In genomic region chr2:67854798-67855197, GRCh38 we compare ENCODE assay signal across 21 cellular contexts.
DNase-seq lines count a peak whose midpoint lies in the region; ATAC-seq and TF ChIP-seq lines count a peak whose summit lies in the region.
"Had no signal": no experiment of that assay in that cellular context is flagged by ENCODE, and none has a peak within 500 bp of the region (broad histone marks: within the 10 kb centered on the region; RNA-seq: fewer than 3 reads in every experiment).

No MANE protein-coding gene starts in this region.

- CTCF ChIA-PET in activated CD4-positive, alpha-beta T cell treated with anti-CD3 and anti-CD28 coated beads for 36 hours (lab: Charles Lee) = interaction anchor here (0.7 kb wide), 1 partner anchor 178 kb away, joined by 4 read pairs; no protein-coding TSS in a partner anchor
- CTCF ChIA-PET in HEK293 (lab: Yijun Ruan, JAX) (interaction anchor here (0.5 to 1.5 kb wide), 3 partner anchors 8 to 286 kb away, joined by 3 to 5 read pairs (median 3); no protein-coding TSS in a partner anchor), PC-9 (lab: Charles Lee) (interaction anchor here (0.7 kb wide), 1 partner anchor 499 kb away, joined by 3 read pairs; no protein-coding TSS in a partner anchor)

- no TSS peak for BruUV-seq in PC-9 (replicated peaks; lab: Mats Ljungman, UMichigan)

- H3K79me2 ChIP-seq in SU-DHL-6 (ENCODE audit: insufficient read depth, low read length) = no peaks in the 10 kb centered on the region
- no peaks in the 10 kb centered on the region for H3K79me2 ChIP-seq in PC-9 (ENCODE audit: low read depth)
- H3K79me2 ChIP-seq: parathyroid adenoma had no signal

- no peaks in the 10 kb centered on the region for H3K4me1 Mint-ChIP-seq in activated CD4-positive, alpha-beta T cell treated with anti-CD3 and anti-CD28 coated beads for 36 hours
- H3K4me1 Mint-ChIP-seq in activated CD4-positive, alpha-beta T cell treated with anti-CD3 and anti-CD28 coated beads, Interleukin-2, amount 10 ng/mL, durations not matched to agents 24 days and 14 days = no peaks in the 10 kb centered on the region

- H3K36me3 Mint-ChIP-seq in activated CD4-positive, alpha-beta T cell treated with anti-CD3 and anti-CD28 coated beads for 36 hours (ENCODE audit: low read depth) = no peaks in the 10 kb centered on the region
- H3K36me3 Mint-ChIP-seq in activated CD4-positive, alpha-beta T cell treated with anti-CD3 and anti-CD28 coated beads, Interleukin-2, amount 10 ng/mL, durations not matched to agents 24 days and 14 days (ENCODE audit: low read depth) = no peaks in the 10 kb centered on the region
- H3K36me3 Mint-ChIP-seq: CD8-positive, alpha-beta T cell had no signal

- no peak overlapping the region for H3K27ac ChIP-seq in HEK293 (ENCODE audit: extremely low read depth, low read depth, low read length)
- no peak overlapping the region for H3K27ac ChIP-seq in SU-DHL-6 (ENCODE audit: low read depth, low read length)
- H3K27ac ChIP-seq in PC-9 = no peak overlapping the region
- H3K27ac ChIP-seq: colonic mucosa, gastrocnemius medialis, parathyroid adenoma had no signal

- H2AFZ ChIP-seq in SU-DHL-6 (ENCODE audit: low read depth, low read length, severe bottlenecking) = no peak overlapping the region
- H2AFZ ChIP-seq in PC-9 = no peak overlapping the region
- H2AFZ ChIP-seq: parathyroid adenoma had no signal

- no peaks in the 10 kb centered on the region for H3K9me2 ChIP-seq in SU-DHL-6 (replicated peaks; ENCODE audit: insufficient read depth, low read length)
- H3K9me2 ChIP-seq in PC-9 (ENCODE audit: insufficient read depth) = no peaks in the 10 kb centered on the region

- H3K4me2 ChIP-seq in SU-DHL-6 (ENCODE audit: low read depth, low read length, poor library complexity, severe bottlenecking) (no peak overlapping the region), PC-9 (no peak overlapping the region)

- no peak overlapping the region for H3K9ac ChIP-seq in SU-DHL-6 (ENCODE audit: low read length)
- H3K9ac ChIP-seq: parathyroid adenoma had no signal

- TF ChIP-seq CTCF in HEK293 (tag by site-specific recombination; IDR thresholded peaks at IDR 0.05) (no peak), SU-DHL-6 (IDR thresholded peaks at IDR 0.05; ENCODE audit: insufficient read depth, low read length, poor library complexity, severe bottlenecking) (peak; percentile 12), PC-9 (conservative IDR thresholded peaks at IDR 0.05) (no peak)

- H3K27ac Mint-ChIP-seq in activated CD4-positive, alpha-beta T cell treated with anti-CD3 and anti-CD28 coated beads for 36 hours = no peak overlapping the region
- H3K27ac Mint-ChIP-seq in activated CD4-positive, alpha-beta T cell treated with anti-CD3 and anti-CD28 coated beads, Interleukin-2, amount 10 ng/mL, durations not matched to agents 24 days and 14 days = no peak overlapping the region
- H3K27ac Mint-ChIP-seq: CD8-positive, alpha-beta T cell had no signal

- H3K4me3 ChIP-seq in HEK293 (ENCODE audit: low read depth, low read length) (no peak overlapping the region), SU-DHL-6 (ENCODE audit: insufficient read depth, low read length, poor library complexity, severe bottlenecking) (no peak overlapping the region), PC-9 (no peak overlapping the region)
- H3K4me3 ChIP-seq: colonic mucosa, gastrocnemius medialis had no signal

- DNase-seq in activated CD4-positive, alpha-beta T cell treated with anti-CD3 and anti-CD28 coated beads for 36 hours = peak; percentile 9
- DNase-seq in activated CD4-positive, alpha-beta T cell treated with anti-CD3 and anti-CD28 coated beads, Interleukin-2, amount 10 ng/mL, durations not matched to agents 24 days and 14 days = no peak
- peak; percentile 19 for DNase-seq in left kidney (ENCODE audit: low read depth, low spot score)
- no peak for DNase-seq in PC-9
- no peak for DNase-seq in H4 (ENCODE audit: low spot score)
- DNase-seq in glomerular visceral epithelial cell (ENCODE audit: extremely low spot score) = no peak
- DNase-seq: ACHN; activated CD8-positive, alpha-beta memory T cell treated with anti-CD3 and anti-CD28 coated beads, Interleukin-2, amount 50 U/mL, for 4 hours; activated gamma-delta T cell treated with Interleukin-2 at 50 U/mL for 16 hours; aorta; CD8-positive, alpha-beta T cell; colonic mucosa; gastrocnemius medialis; NCI-H1436; NCI-H226; SHP77 treated with DMSO at 0.1 percent for 48 hours; stimulated activated CD4-positive, alpha-beta T cell treated with anti-CD3 and anti-CD28 coated beads, Interleukin-2, amount 100 ng/mL, for 48 hours; T-helper 2 cell had no signal

- no peaks in the 10 kb centered on the region for H3K9me3 Mint-ChIP-seq in activated CD4-positive, alpha-beta T cell treated with anti-CD3 and anti-CD28 coated beads for 36 hours (ENCODE audit: low read depth)
- no peaks in the 10 kb centered on the region for H3K9me3 Mint-ChIP-seq in activated CD4-positive, alpha-beta T cell treated with anti-CD3 and anti-CD28 coated beads, Interleukin-2, amount 10 ng/mL, durations not matched to agents 24 days and 14 days
- H3K9me3 Mint-ChIP-seq: CD8-positive, alpha-beta T cell had no signal

- ATAC-seq in activated CD4-positive, alpha-beta T cell treated with anti-CD3 and anti-CD28 coated beads for 36 hours = no peak
- ATAC-seq: CD8-positive, alpha-beta T cell; gastrocnemius medialis had no signal

- peaks cover 13% of the 10 kb centered on the region for H3K27me3 Mint-ChIP-seq in activated CD4-positive, alpha-beta T cell treated with anti-CD3 and anti-CD28 coated beads for 36 hours
- H3K27me3 Mint-ChIP-seq in activated CD4-positive, alpha-beta T cell treated with anti-CD3 and anti-CD28 coated beads, Interleukin-2, amount 10 ng/mL, durations not matched to agents 24 days and 14 days = peaks cover 3% of the 10 kb centered on the region

- H3K4me3 Mint-ChIP-seq in activated CD4-positive, alpha-beta T cell treated with anti-CD3 and anti-CD28 coated beads for 36 hours = no peak overlapping the region
- H3K4me3 Mint-ChIP-seq in activated CD4-positive, alpha-beta T cell treated with anti-CD3 and anti-CD28 coated beads, Interleukin-2, amount 10 ng/mL, durations not matched to agents 24 days and 14 days = no peak overlapping the region
- H3K4me3 Mint-ChIP-seq: CD8-positive, alpha-beta T cell had no signal

- H3K27me3 ChIP-seq in SU-DHL-6 (ENCODE audit: low read length) (no peaks in the 10 kb centered on the region), PC-9 (ENCODE audit: insufficient read depth, low read depth) (peaks cover 5% of the 10 kb centered on the region; the same call in 1 of the 2 replicates)
- H3K27me3 ChIP-seq: colonic mucosa, gastrocnemius medialis had no signal

- H3K36me3 ChIP-seq in HEK293 (ENCODE audit: control insufficient read depth in 2 of 2, insufficient read depth in 1 of 2, low read length in 2 of 2) = no peaks in the 10 kb centered on the region
- no peaks in the 10 kb centered on the region for H3K36me3 ChIP-seq in SU-DHL-6 (ENCODE audit: low read length)
- H3K36me3 ChIP-seq in PC-9 (ENCODE audit: low read depth) = no peaks in the 10 kb centered on the region
- H3K36me3 ChIP-seq: colonic mucosa, gastrocnemius medialis had no signal

- H3F3A ChIP-seq in SU-DHL-6 (ENCODE audit: insufficient read depth) = no peaks in the 10 kb centered on the region
- H3F3A ChIP-seq in PC-9 (ENCODE audit: insufficient read depth, low read depth) = no peaks in the 10 kb centered on the region

- intact Hi-C loops in activated CD4-positive, alpha-beta T cell treated with anti-CD3 and anti-CD28 coated beads for 36 hours (cut with DNase I, micrococcal nuclease) = no loop called here
- intact Hi-C loops in activated CD4-positive, alpha-beta T cell treated with anti-CD3 and anti-CD28 coated beads, Interleukin-2, amount 10 ng/mL, durations not matched to agents 24 days and 14 days (cut with micrococcal nuclease) = no loop called here
- intact Hi-C loops in PC-9 (cut with micrococcal nuclease; ENCODE audit: unreplicated experiment) = no loop called here

- POLR2A ChIA-PET in activated CD4-positive, alpha-beta T cell treated with anti-CD3 and anti-CD28 coated beads for 36 hours (lab: Charles Lee) = no interaction called here
- POLR2A ChIA-PET in HEK293 (lab: Yijun Ruan, JAX) (no interaction called here), PC-9 (lab: Charles Lee; ENCODE audit: unreplicated experiment) (no interaction called here)

- H3K4me1 ChIP-seq in HEK293 (ENCODE audit: control insufficient read depth, insufficient read depth, low read length) (no peaks in the 10 kb centered on the region), PC-9 (replicated peaks; ENCODE audit: insufficient read depth) (no peaks in the 10 kb centered on the region)
- H3K4me1 ChIP-seq: colonic mucosa, gastrocnemius medialis, parathyroid adenoma had no signal

- H3K9me3 ChIP-seq in HEK293 (ENCODE audit: control insufficient read depth, insufficient read depth, low read depth, low read length) = no peaks in the 10 kb centered on the region
- no peaks in the 10 kb centered on the region for H3K9me3 ChIP-seq in SU-DHL-6 (ENCODE audit: insufficient read depth, low read length)
- H3K9me3 ChIP-seq in PC-9 (ENCODE audit: insufficient read depth, low read depth) = no peaks in the 10 kb centered on the region
- H3K9me3 ChIP-seq: colonic mucosa, gastrocnemius medialis had no signal

- H4K20me1 ChIP-seq in SU-DHL-6 (ENCODE audit: low read depth, low read length) = no peaks in the 10 kb centered on the region
- H4K20me1 ChIP-seq in PC-9 (ENCODE audit: insufficient read depth) = no peaks in the 10 kb centered on the region

TF ChIP-seq in HEK293, 187 proteins besides CTCF, POLR2A, EP300 and RAD21:
- TF ChIP-seq ZBTB8A (tag by site-specific recombination; IDR thresholded peaks at IDR 0.05) (no peak), SCRT2 (tag by site-specific recombination; IDR thresholded peaks at IDR 0.05) (0 out of 2 replicates have a peak, but pooled peaks have one; percentile 37), ZNF670 (tag by site-specific recombination; IDR thresholded peaks at IDR 0.05; ENCODE audit: low read depth) (no peak)

Comparison
In these comparisons a context has a peak if more than half of its experiments do, and no peak if none do; other contexts are left out.
1. DNase-seq: peak in activated CD4-positive, alpha-beta T cell treated with anti-CD3 and anti-CD28 coated beads for 36 hours (single experiment) and left kidney (single experiment); none in activated CD4-positive, alpha-beta T cell treated with anti-CD3 and anti-CD28 coated beads, Interleukin-2, amount 10 ng/mL, durations not matched to agents 24 days and 14 days (single experiment), PC-9 (0 of 2), H4 (single experiment) and glomerular visceral epithelial cell (single experiment).